Comparison of ENCODE assay signal across 1 cellular context in the genomic region with DNA sequence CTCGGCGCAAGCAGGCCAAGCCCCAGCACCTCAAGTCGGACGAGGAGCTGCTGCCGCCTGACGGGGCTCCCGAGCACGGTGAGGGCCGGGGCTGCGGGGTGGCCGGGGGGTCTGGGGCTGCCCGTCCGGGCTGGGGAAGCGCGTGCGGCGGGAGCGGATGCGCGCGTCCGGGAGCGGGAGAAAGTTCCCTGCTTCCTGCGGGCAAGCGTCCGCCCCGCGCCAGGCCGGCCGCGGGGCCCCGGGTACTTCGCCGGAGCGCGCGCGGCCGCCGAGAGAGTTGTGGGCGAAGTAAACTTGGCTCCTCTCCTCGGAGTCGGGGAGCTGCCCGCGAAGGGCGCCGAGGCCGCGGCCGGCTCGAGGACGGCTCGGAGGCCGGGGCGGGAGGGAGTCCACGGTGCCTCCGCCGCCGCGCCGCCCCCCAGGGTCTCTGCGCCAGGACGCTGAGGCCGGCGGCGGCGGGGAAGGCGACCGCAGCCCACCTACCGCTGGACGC.
TF ChIP-seq lines count a peak whose summit lies in the region.

No MANE protein-coding gene starts in this region.

TF ChIP-seq in H1, 55 proteins besides CTCF, POLR2A, EP300 and RAD21:
- no peak for TF ChIP-seq CREB1 (IDR thresholded peaks at IDR 0.05)
- TF ChIP-seq PHF8 (conservative IDR thresholded peaks at IDR 0.05; ENCODE audit: low read depth, low read length) = 0 out of 2 replicates have a peak, but pooled peaks have one; percentile 28
- TF ChIP-seq SP1 (IDR thresholded peaks at IDR 0.05; ENCODE audit: low read depth, low read length) = no peak
- no peak for TF ChIP-seq JUN (IDR thresholded peaks at IDR 0.05; ENCODE audit: low read depth, low read length)
- TF ChIP-seq FOSL1 (IDR thresholded peaks at IDR 0.05; ENCODE audit: insufficient read depth, low read depth, low read length) = no peak
- no peak for TF ChIP-seq GTF2F1 (IDR thresholded peaks at IDR 0.05; ENCODE audit: borderline replicate concordance, low read depth, low read length)
- no peak for TF ChIP-seq TBP (IDR thresholded peaks at IDR 0.05; ENCODE audit: low read depth, low read length)
- no peak for TF ChIP-seq EGR1 (IDR thresholded peaks at IDR 0.05; ENCODE audit: borderline replicate concordance, low read depth, low read length)
- TF ChIP-seq NANOG (IDR thresholded peaks at IDR 0.05; ENCODE audit: insufficient read depth, low read depth, low read length, poor library complexity, severe bottlenecking) = no peak
- TF ChIP-seq, protein P1, sequence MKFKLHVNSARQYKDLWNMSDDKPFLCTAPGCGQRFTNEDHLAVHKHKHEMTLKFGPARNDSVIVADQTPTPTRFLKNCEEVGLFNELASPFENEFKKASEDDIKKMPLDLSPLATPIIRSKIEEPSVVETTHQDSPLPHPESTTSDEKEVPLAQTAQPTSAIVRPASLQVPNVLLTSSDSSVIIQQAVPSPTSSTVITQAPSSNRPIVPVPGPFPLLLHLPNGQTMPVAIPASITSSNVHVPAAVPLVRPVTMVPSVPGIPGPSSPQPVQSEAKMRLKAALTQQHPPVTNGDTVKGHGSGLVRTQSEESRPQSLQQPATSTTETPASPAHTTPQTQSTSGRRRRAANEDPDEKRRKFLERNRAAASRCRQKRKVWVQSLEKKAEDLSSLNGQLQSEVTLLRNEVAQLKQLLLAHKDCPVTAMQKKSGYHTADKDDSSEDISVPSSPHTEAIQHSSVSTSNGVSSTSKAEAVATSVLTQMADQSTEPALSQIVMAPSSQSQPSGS (IDR thresholded peaks at IDR 0.05; ENCODE audit: low read length) = no peak
- no peak for TF ChIP-seq MAFK (IDR thresholded peaks at IDR 0.05; ENCODE audit: low read depth, low read length)
- TF ChIP-seq RBBP5 (IDR thresholded peaks at IDR 0.05; ENCODE audit: borderline replicate concordance, low read depth, low read length) = peak; percentile 29; the same call in 1 of the 2 replicates
